Comparison of ENCODE assay signal across 9 cellular contexts in the genomic region with DNA sequence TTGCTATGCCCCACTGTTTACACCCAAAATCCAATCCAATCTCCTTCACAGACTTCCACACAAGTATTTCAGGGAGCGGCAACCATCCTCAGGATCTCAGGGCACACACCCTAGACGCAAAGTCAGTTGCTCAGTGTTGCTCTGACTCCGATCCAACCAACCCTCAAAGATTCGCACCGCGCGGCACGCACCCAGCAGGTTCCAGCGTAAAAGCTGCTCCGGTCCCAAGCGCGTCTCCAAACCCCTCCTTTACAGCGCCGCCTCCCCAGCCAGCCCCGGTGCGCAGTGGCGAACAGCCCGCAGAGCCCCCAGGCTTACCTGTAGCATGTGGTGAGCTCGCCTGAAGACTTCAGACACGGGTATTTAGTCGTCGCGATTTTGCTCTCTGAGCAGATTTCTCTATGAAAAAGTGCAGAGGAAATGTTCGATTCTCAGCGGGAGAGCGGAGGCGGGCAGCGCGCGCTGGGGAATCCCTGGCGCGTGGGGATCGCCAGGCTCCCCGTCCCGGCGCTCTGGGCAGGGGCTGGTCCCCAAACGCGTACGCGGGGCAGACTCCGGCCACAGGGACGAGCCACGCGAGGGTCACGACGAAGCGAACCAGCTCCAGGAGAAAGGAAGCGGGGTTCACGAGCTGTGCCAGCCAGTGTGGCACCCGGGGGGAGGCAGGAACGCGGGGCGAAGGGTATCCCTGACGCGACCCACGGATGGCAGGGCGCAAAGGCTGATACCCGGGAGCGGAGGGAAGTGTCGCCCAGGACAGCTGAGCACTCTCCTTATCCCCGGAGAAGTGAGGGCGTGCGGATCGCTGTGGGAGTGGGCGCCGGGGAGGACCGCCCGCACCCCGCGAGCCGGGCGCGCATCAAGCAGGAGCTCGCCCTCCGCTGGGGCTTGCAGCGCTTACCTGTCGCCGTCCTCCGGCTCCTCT. TPM values are rescaled to one million over a fixed set of nuclear protein-coding genes. Genes with fewer than 3 reads are reported as not detected.
A peak's percentile ranks its signal among the peaks of the same experiment; 100 is the strongest.
DNase-seq lines count a peak whose midpoint lies in the region; ATAC-seq, FAIRE-seq and TF ChIP-seq lines count a peak whose summit lies in the region.
"Had no signal": no experiment of that assay in that cellular context is flagged by ENCODE, and none has a peak within 500 bp of the region (broad histone marks: within the 10 kb centered on the region; RNA-seq: fewer than 3 reads in every experiment).

No MANE protein-coding gene starts in this region.

- intact Hi-C loops in kidney (cut with DNase I): no loop called here

- DNase-seq in astrocyte of the hippocampus (ENCODE audit: low read depth, low spot score) (peak; percentile 58), kidney (no peak)
- DNase-seq in natural killer cell treated with Interleukin-12 subunit alpha and Interleukin-12 subunit beta and Interleukin-15 and Interleukin-18, amount 100 ng/mL, for 72 hours (ENCODE audit: low spot score): no peak

- H3K9ac ChIP-seq in kidney (ENCODE audit: low read length in 2 of 2): peak overlapping the region; percentile 9 to 34

- peak overlapping the region; percentile 32 to 47 for H3K27ac ChIP-seq in kidney (ENCODE audit: low read depth in 2 of 2, low read length in 2 of 2)
- no peak overlapping the region for H3K27ac ChIP-seq in thymus (ENCODE audit: low read depth)

- 3% methylated on average over 79 of the region's 79 CpGs for WGBS in thymus

- no peak for TF ChIP-seq CTCF in kidney (IDR thresholded peaks at IDR 0.05; ENCODE audit: borderline replicate concordance, extremely low read depth, insufficient read depth)

- H3K4me1 Mint-ChIP-seq in natural killer cell treated with Interleukin-12 subunit alpha and Interleukin-12 subunit beta and Interleukin-15 and Interleukin-18, amount 100 ng/mL, for 72 hours (ENCODE audit: low read depth in 2 of 2): peaks cover 2 to 7% of the 10 kb centered on the region in 2 donors

- no peak for FAIRE-seq in kidney (lab: Jason Lieb, UNC)

- H3K4me3 ChIP-seq in kidney (ENCODE audit: low read length in 2 of 2) (peak overlapping the region; percentile 56 to 59), thymus (ENCODE audit: low read length) (peak overlapping the region; percentile 39)

- peaks cover 60% of the 10 kb centered on the region for H3K27me3 ChIP-seq in thymus (ENCODE audit: control insufficient read depth, insufficient read depth)

- H3K9me3 ChIP-seq in kidney (ENCODE audit: control insufficient read depth in 1 of 2, low read length in 2 of 2): no peaks in the 10 kb centered on the region
- H3K9me3 ChIP-seq in thymus (ENCODE audit: control insufficient read depth): no peaks in the 10 kb centered on the region

- peaks cover 5% of the 10 kb centered on the region for H3K36me3 Mint-ChIP-seq in natural killer cell treated with Interleukin-12 subunit alpha and Interleukin-12 subunit beta and Interleukin-15 and Interleukin-18, amount 100 ng/mL, for 72 hours
- H3K36me3 Mint-ChIP-seq: memory B cell had no signal

- ATAC-seq in GM18858 (IDR thresholded peaks at IDR 0.05; ENCODE audit: unreplicated experiment) (peak; percentile 30), HG03097 (IDR thresholded peaks at IDR 0.05; ENCODE audit: low FRiP score, unreplicated experiment) (peak; percentile 28), HG02798 (IDR thresholded peaks at IDR 0.05; ENCODE audit: poor library complexity, unreplicated experiment) (no peak), GM21515 (IDR thresholded peaks at IDR 0.05; ENCODE audit: unreplicated experiment) (no peak)
- no peak for ATAC-seq in natural killer cell treated with Interleukin-12 subunit alpha and Interleukin-12 subunit beta and Interleukin-15 and Interleukin-18, amount 100 ng/mL, for 72 hours

- H3K4me1 ChIP-seq in kidney (ENCODE audit: control insufficient read depth in 1 of 2, insufficient read depth in 1 of 2, low read depth in 1 of 2, low read length in 2 of 2): peaks cover 0 to 5% of the 10 kb centered on the region in 2 donors
- H3K4me1 ChIP-seq in thymus (ENCODE audit: control insufficient read depth, insufficient read depth, low read length): peaks cover 9% of the 10 kb centered on the region

- H3K36me3 ChIP-seq in kidney (ENCODE audit: control insufficient read depth in 1 of 2, insufficient read depth in 2 of 2, low read length in 2 of 2) (no peaks in the 10 kb centered on the region), thymus (ENCODE audit: control insufficient read depth, insufficient read depth) (no peaks in the 10 kb centered on the region)

- no peaks in the 10 kb centered on the region for H3K9me3 Mint-ChIP-seq in natural killer cell treated with Interleukin-12 subunit alpha and Interleukin-12 subunit beta and Interleukin-15 and Interleukin-18, amount 100 ng/mL, for 72 hours
- H3K9me3 Mint-ChIP-seq: memory B cell had no signal

- H3K4me3 Mint-ChIP-seq in natural killer cell treated with Interleukin-12 subunit alpha and Interleukin-12 subunit beta and Interleukin-15 and Interleukin-18, amount 100 ng/mL, for 72 hours: no peak overlapping the region

- no peak overlapping the region for H3K27ac Mint-ChIP-seq in natural killer cell treated with Interleukin-12 subunit alpha and Interleukin-12 subunit beta and Interleukin-15 and Interleukin-18, amount 100 ng/mL, for 72 hours
- H3K27ac Mint-ChIP-seq: memory B cell had no signal

- H3K27me3 Mint-ChIP-seq in natural killer cell treated with Interleukin-12 subunit alpha and Interleukin-12 subunit beta and Interleukin-15 and Interleukin-18, amount 100 ng/mL, for 72 hours: peaks cover 19 to 41% of the 10 kb centered on the region in 2 donors

RNA-seq across cellular contexts. Expression of a gene that starts 0.7 kb away (rescaled TPM):
- total RNA-seq in kidney: 2.2 TPM
- polyA plus RNA-seq in kidney (ENCODE audit: insufficient read depth, low read depth, low replicate concordance) (1.8 TPM), thymus (0.62 TPM)
- total RNA-seq in natural killer cell treated with Interleukin-12 subunit alpha and Interleukin-12 subunit beta and Interleukin-15 and Interleukin-18, amount 100 ng/mL, for 72 hours: not detected

Comparison
In these comparisons a context has a peak if more than half of its experiments do, and no peak if none do; other contexts are left out.
1. ATAC-seq: peak in GM18858 (single experiment) and HG03097 (single experiment); none in natural killer cell treated with Interleukin-12 subunit alpha and Interleukin-12 subunit beta and Interleukin-15 and Interleukin-18, amount 100 ng/mL, for 72 hours (0 of 2), HG02798 (single experiment) and GM21515 (single experiment).